Comparison of ENCODE assay signal across 24 cellular contexts in genomic region chr13:106361621-106362020, GRCh38.
DNase-seq lines count a peak whose midpoint lies in the region; FAIRE-seq and TF ChIP-seq lines count a peak whose summit lies in the region.
"Had no signal": no experiment of that assay in that cellular context is flagged by ENCODE, and none has a peak within 500 bp of the region (broad histone marks: within the 10 kb centered on the region; RNA-seq: fewer than 3 reads in every experiment).

No MANE protein-coding gene starts in this region.

- DNase-seq in AG10803 (ENCODE audit: low read depth) (peak; percentile 39), astrocyte (ENCODE audit: low read depth) (no peak), keratinocyte (ENCODE audit: low read depth, low spot score) (no peak), COR-L47 (lab: John Stamatoyannopoulos, UW) (no peak), substantia nigra (lab: John Stamatoyannopoulos, UW) (no peak), endothelial cell (ENCODE audit: low spot score) (no peak), GM23248 (no peak)
- DNase-seq: 8988T; ACHN; AML-193; BE2C; Calu3; CD4-positive, alpha-beta T cell; CD8-positive, alpha-beta memory T cell; DMS153; DND-41; H9 had no signal

- H3K9me3 Mint-ChIP-seq in astrocyte (ENCODE audit: unreplicated experiment) = peaks cover 8% of the 10 kb centered on the region
- no peaks in the 10 kb centered on the region for H3K9me3 Mint-ChIP-seq in endothelial cell (ENCODE audit: unreplicated experiment)
- H3K9me3 Mint-ChIP-seq: CD4-positive, alpha-beta T cell had no signal

- H2AFZ ChIP-seq in astrocyte (ENCODE audit: low read depth, low read length) = no peak overlapping the region
- no peak overlapping the region for H2AFZ ChIP-seq in keratinocyte (ENCODE audit: control insufficient read depth, low read length)
- H2AFZ ChIP-seq in GM23248 = no peak overlapping the region
- H2AFZ ChIP-seq: GM23338 had no signal

- H3K27ac Mint-ChIP-seq in astrocyte (ENCODE audit: unreplicated experiment) (peak overlapping the region; percentile 69), endothelial cell (ENCODE audit: unreplicated experiment) (no peak overlapping the region)
- H3K27ac Mint-ChIP-seq: CD14-positive monocyte; CD4-positive, alpha-beta T cell; CD8-positive, alpha-beta memory T cell; GM23338; H9 had no signal

- no peaks in the 10 kb centered on the region for H3K9me2 ChIP-seq in GM23248 (ENCODE audit: insufficient read depth)

- H3K9me1 ChIP-seq in keratinocyte (ENCODE audit: control insufficient read depth, extremely low read depth, insufficient read depth, low read length) = no peaks in the 10 kb centered on the region

- H3K36me3 ChIP-seq in astrocyte (ENCODE audit: insufficient read depth, low read length) = no peaks in the 10 kb centered on the region
- no peaks in the 10 kb centered on the region for H3K36me3 ChIP-seq in keratinocyte (ENCODE audit: control insufficient read depth in 2 of 2, extremely low read depth in 1 of 2, insufficient read depth in 2 of 2, low read length in 2 of 2)
- H3K36me3 ChIP-seq in GM23248 (ENCODE audit: low read depth) = no peaks in the 10 kb centered on the region
- H3K36me3 ChIP-seq: BE2C; BLaER1 treated with 17β-estradiol and CSF1 and Interleukin-3, amounts not matched to agents 10 nM and 100 nM had no signal

- H3K9ac ChIP-seq in astrocyte (ENCODE audit: low read length) (no peak overlapping the region), keratinocyte (ENCODE audit: control insufficient read depth, extremely low read depth, insufficient read depth, low read length) (no peak overlapping the region), GM23248 (no peak overlapping the region)
- H3K9ac ChIP-seq: BLaER1 treated with 17β-estradiol and CSF1 and Interleukin-3, amounts not matched to agents 10 nM and 100 nM had no signal

- H3F3A ChIP-seq in GM23248 (ENCODE audit: insufficient read depth) = no peaks in the 10 kb centered on the region

- H3K27me3 ChIP-seq in astrocyte (ENCODE audit: insufficient read depth, low read length) = no peaks in the 10 kb centered on the region
- H3K27me3 ChIP-seq in keratinocyte (ENCODE audit: control insufficient read depth, extremely low read depth, insufficient read depth, low read length) = no peaks in the 10 kb centered on the region
- no peaks in the 10 kb centered on the region for H3K27me3 ChIP-seq in GM23248 (replicated peaks; ENCODE audit: insufficient read depth)
- H3K27me3 ChIP-seq: BE2C; BLaER1 treated with 17β-estradiol and CSF1 and Interleukin-3, amounts not matched to agents 10 nM and 100 nM had no signal

- WGBS in GM23248 (ENCODE audit: low coverage in 1 of 2, low lambda C conversion rate in 2 of 2, missing lambda C conversion rate in 2 of 2), 2 experiments = 16 to 28% methylated on average over 2 of the region's 2 CpGs

- no peak overlapping the region for H3K27ac ChIP-seq in astrocyte (ENCODE audit: low read depth, low read length)
- H3K27ac ChIP-seq in keratinocyte (ENCODE audit: control insufficient read depth, insufficient read depth, low read length) = no peak overlapping the region
- no peak overlapping the region for H3K27ac ChIP-seq in substantia nigra (ENCODE audit: low read depth, low read length, poor library complexity, severe bottlenecking)
- H3K27ac ChIP-seq in GM23248 = no peak overlapping the region
- H3K27ac ChIP-seq: A549; BLaER1 treated with 17β-estradiol and CSF1 and Interleukin-3, amounts not matched to agents 10 nM and 100 nM had no signal

- dilution Hi-C loops in keratinocyte (cut with MboI; ENCODE audit: extremely low pct_ligation_motif_present, low sequenced_read_pairs) = no loop called here

- H4K20me1 ChIP-seq in astrocyte (ENCODE audit: insufficient read depth, low read length) (no peaks in the 10 kb centered on the region), keratinocyte (ENCODE audit: control insufficient read depth, extremely low read depth, insufficient read depth, low read length) (no peaks in the 10 kb centered on the region), GM23248 (ENCODE audit: insufficient read depth) (no peaks in the 10 kb centered on the region)
- H4K20me1 ChIP-seq: BLaER1 treated with 17β-estradiol and CSF1 and Interleukin-3, amounts not matched to agents 10 nM and 100 nM had no signal

- peaks cover 9% of the 10 kb centered on the region for H3K4me1 ChIP-seq in astrocyte (ENCODE audit: insufficient read depth, low read length)
- peaks cover 18% of the 10 kb centered on the region for H3K4me1 ChIP-seq in keratinocyte (ENCODE audit: control insufficient read depth, extremely low read depth, insufficient read depth, low read length)
- no peaks in the 10 kb centered on the region for H3K4me1 ChIP-seq in GM23248 (ENCODE audit: insufficient read depth)
- H3K4me1 ChIP-seq: A549, BE2C had no signal

- H3K4me2 ChIP-seq in astrocyte (ENCODE audit: low read length) = no peak overlapping the region
- no peak overlapping the region for H3K4me2 ChIP-seq in keratinocyte (ENCODE audit: control insufficient read depth, extremely low read depth, insufficient read depth, low read depth, low read length)
- no peak overlapping the region for H3K4me2 ChIP-seq in GM23248 (ENCODE audit: unreplicated experiment)
- H3K4me2 ChIP-seq: A549; BLaER1 treated with 17β-estradiol and CSF1 and Interleukin-3, amounts not matched to agents 10 nM and 100 nM; GM23338 had no signal

- no peak for FAIRE-seq in astrocyte (lab: Jason Lieb, UNC)
- peak; percentile 57 for FAIRE-seq in keratinocyte (lab: Jason Lieb, UNC)
- FAIRE-seq: A549, G401.6, GM12892, GM19239 had no signal

- H3K4me1 Mint-ChIP-seq in astrocyte (ENCODE audit: low read depth, unreplicated experiment) (peaks cover 17% of the 10 kb centered on the region), endothelial cell (ENCODE audit: unreplicated experiment) (peaks cover 8% of the 10 kb centered on the region)
- H3K4me1 Mint-ChIP-seq: CD14-positive monocyte; CD8-positive, alpha-beta memory T cell had no signal

- in situ Hi-C loops in GM23248 (cut with MboI) = no loop called here

- H3K4me3 Mint-ChIP-seq in astrocyte (ENCODE audit: unreplicated experiment) = no peak overlapping the region
- H3K4me3 Mint-ChIP-seq in endothelial cell (ENCODE audit: unreplicated experiment) = no peak overlapping the region
- H3K4me3 Mint-ChIP-seq: CD14-positive monocyte; CD4-positive, alpha-beta T cell; CD8-positive, alpha-beta memory T cell; GM23338; H9 had no signal

- H3K27me3 Mint-ChIP-seq in astrocyte (ENCODE audit: low read depth, unreplicated experiment) = no peaks in the 10 kb centered on the region
- no peaks in the 10 kb centered on the region for H3K27me3 Mint-ChIP-seq in endothelial cell (ENCODE audit: unreplicated experiment)

- TF ChIP-seq CTCF in AG10803 (conservative IDR thresholded peaks at IDR 0.05; ENCODE audit: low read length) = no peak
- no peak for TF ChIP-seq CTCF in astrocyte (IDR thresholded peaks at IDR 0.05; ENCODE audit: insufficient read depth, low read depth, low read length)
- no peak for TF ChIP-seq CTCF in keratinocyte (optimal IDR thresholded peaks at IDR 0.05 in 1 of 3, IDR thresholded peaks at IDR 0.05 in 1 of 3, conservative IDR thresholded peaks at IDR 0.05 in 1 of 3; ENCODE audit: extremely low read depth in 1 of 3, insufficient read depth in 2 of 3, low read length in 3 of 3)
- TF ChIP-seq CTCF in endothelial cell (IDR thresholded peaks at IDR 0.05; ENCODE audit: unreplicated experiment) = no peak

- H3K36me3 Mint-ChIP-seq in astrocyte (ENCODE audit: low read depth, unreplicated experiment) = peaks cover 3% of the 10 kb centered on the region
- H3K36me3 Mint-ChIP-seq in endothelial cell (ENCODE audit: low read depth, unreplicated experiment) = no peaks in the 10 kb centered on the region
- H3K36me3 Mint-ChIP-seq: CD14-positive monocyte; CD8-positive, alpha-beta memory T cell had no signal

- H3K4me3 ChIP-seq in AG10803 (ENCODE audit: low read length) (no peak overlapping the region), astrocyte (ENCODE audit: insufficient read depth, low read depth, low read length) (no peak overlapping the region), keratinocyte (ENCODE audit: control insufficient read depth in 2 of 3, extremely low read depth in 1 of 3, insufficient read depth in 2 of 3, low read depth in 1 of 3, low read length in 3 of 3) (no peak overlapping the region), GM23248 (no peak overlapping the region)
- H3K4me3 ChIP-seq: A549; BLaER1 treated with 17β-estradiol and CSF1 and Interleukin-3, amounts not matched to agents 10 nM and 100 nM; GM23338 had no signal

- H3K79me2 ChIP-seq in astrocyte (ENCODE audit: insufficient read depth, low read length) (no peaks in the 10 kb centered on the region), keratinocyte (ENCODE audit: control insufficient read depth, insufficient read depth, low read length) (no peaks in the 10 kb centered on the region), GM23248 (ENCODE audit: insufficient read depth) (no peaks in the 10 kb centered on the region)

- H3K9me3 ChIP-seq in astrocyte (ENCODE audit: insufficient read depth, low read depth, low read length) (no peaks in the 10 kb centered on the region), keratinocyte (ENCODE audit: control insufficient read depth, low read depth, low read length) (peaks cover 2% of the 10 kb centered on the region), GM23248 (ENCODE audit: low read depth) (no peaks in the 10 kb centered on the region)
- H3K9me3 ChIP-seq: A549, BE2C had no signal
